In the genomic region with DNA sequence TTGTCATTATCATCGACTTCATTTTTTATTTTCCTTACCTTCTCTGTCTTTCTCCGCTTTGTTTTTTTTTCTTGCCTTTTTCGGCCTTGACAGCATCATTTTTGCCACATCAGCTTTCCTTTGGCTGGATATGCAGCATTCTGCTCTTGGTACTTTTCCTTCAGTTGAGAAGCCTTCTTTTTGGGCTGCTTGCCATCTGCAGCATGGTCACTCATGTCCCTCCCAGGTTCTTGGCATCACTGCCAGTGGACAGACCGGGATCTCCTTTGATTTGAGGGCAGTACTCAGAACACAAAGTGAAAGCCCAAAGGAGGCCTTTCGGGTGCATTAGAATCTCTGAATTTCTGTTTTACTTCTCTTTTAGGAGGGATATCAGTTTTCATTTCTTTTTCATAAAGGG, we compare ENCODE assay signal across 2 cellular contexts.
TF ChIP-seq lines count a peak whose summit lies in the region.

No MANE protein-coding gene starts in this region.

TF ChIP-seq in A549, 52 proteins besides CTCF, POLR2A, EP300 and RAD21:
- no peak for TF ChIP-seq ESRRA (IDR thresholded peaks at IDR 0.05; ENCODE audit: borderline replicate concordance, low read length)
- peak; percentile 83 for TF ChIP-seq MAFK (IDR thresholded peaks at IDR 0.05; ENCODE audit: partially characterized antibody)
TF ChIP-seq in A549: peak in this region for 1.

TF ChIP-seq in GM12891, 5 proteins besides CTCF, POLR2A, EP300 and RAD21 (continued from another document):
- no peak for TF ChIP-seq SPI1 (IDR thresholded peaks at IDR 0.05; ENCODE audit: low read depth, low read length)
- no peak for TF ChIP-seq PAX5 (IDR thresholded peaks at IDR 0.05; ENCODE audit: insufficient read depth, low read length, severe bottlenecking)
- TF ChIP-seq POLR2AphosphoS5 (IDR thresholded peaks at IDR 0.05; ENCODE audit: low read depth, low read length) = no peak
TF ChIP-seq in GM12891: peak in this region for 0.
